22 cellular contexts compared by ENCODE assay signal in the genomic region with DNA sequence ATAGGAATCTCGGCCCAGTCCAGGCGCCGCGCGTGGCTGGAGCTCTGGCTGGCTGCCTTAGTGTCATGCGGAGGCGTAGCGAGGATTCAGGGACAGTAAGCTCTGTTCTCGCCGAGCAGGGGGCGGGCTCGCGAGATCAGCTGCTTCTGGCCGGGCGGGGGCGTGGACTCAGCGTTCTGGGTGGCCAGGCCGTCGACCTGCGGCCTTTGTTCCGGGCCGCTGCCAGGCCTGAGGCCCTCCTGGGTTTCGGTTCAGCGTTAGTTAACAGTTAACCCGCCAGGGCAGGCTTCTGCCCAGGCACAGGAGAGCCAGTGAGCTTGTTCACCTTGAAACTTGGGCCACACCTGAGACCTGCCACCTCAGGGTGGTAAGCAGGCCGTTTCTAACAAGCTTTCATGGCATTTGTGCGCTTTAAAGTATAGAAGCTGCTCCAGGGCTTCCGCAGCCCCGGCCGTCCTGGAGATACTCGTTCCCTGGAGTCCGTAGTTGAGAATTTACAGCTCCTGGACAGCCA.
DNase-seq lines count a peak whose midpoint lies in the region; TF ChIP-seq lines count a peak whose summit lies in the region.
"Had no signal": no experiment of that assay in that cellular context is flagged by ENCODE, and none has a peak within 500 bp of the region (broad histone marks: within the 10 kb centered on the region; RNA-seq: fewer than 3 reads in every experiment).

No MANE protein-coding gene starts in this region.

- H3K27ac Mint-ChIP-seq in nephron progenitor cell = no peak overlapping the region
- H3K27ac Mint-ChIP-seq in activated CD4-positive, alpha-beta memory T cell treated with anti-CD3 and anti-CD28 coated beads for 36 hours = no peak overlapping the region
- H3K27ac Mint-ChIP-seq: activated T-helper 2 cell treated with anti-CD3 and anti-CD28 coated beads, Interferon-gamma antibody, Interleukin-2, Interleukin-4, amounts not matched to agents 10 μg/mL and 5 μg/mL and 100 μg/mL, durations not matched to agents 14 hours and 24 hours and 36 hours; HFFc6; T-cell had no signal

- H3K27me3 Mint-ChIP-seq in nephron progenitor cell (ENCODE audit: low read depth, poor library complexity) = peaks cover 3% of the 10 kb centered on the region
- no peaks in the 10 kb centered on the region for H3K27me3 Mint-ChIP-seq in activated CD4-positive, alpha-beta memory T cell treated with anti-CD3 and anti-CD28 coated beads for 36 hours

- H3K36me3 Mint-ChIP-seq in nephron progenitor cell (ENCODE audit: low read depth) = no peaks in the 10 kb centered on the region
- H3K36me3 Mint-ChIP-seq in activated CD4-positive, alpha-beta memory T cell treated with anti-CD3 and anti-CD28 coated beads for 36 hours = no peaks in the 10 kb centered on the region
- H3K36me3 Mint-ChIP-seq: T-cell had no signal

- no CpG with 5 or more reads among the region's 32 CpGs for WGBS in iPS DF 6.9 (ENCODE audit: insufficient coverage, insufficient read length)
- WGBS in spleen, 5 donors = 83 to 96% (median 90%) methylated on average over 26 to 32 of the region's 32 CpGs

- no peak overlapping the region for H3K4me3 ChIP-seq in iPS DF 6.9 (ENCODE audit: low read length)
- H3K4me3 ChIP-seq in spleen = no peak overlapping the region
- H3K4me3 ChIP-seq: gastroesophageal sphincter had no signal

- peaks cover 23% of the 10 kb centered on the region for H3K4me1 Mint-ChIP-seq in nephron progenitor cell
- no peaks in the 10 kb centered on the region for H3K4me1 Mint-ChIP-seq in activated CD4-positive, alpha-beta memory T cell treated with anti-CD3 and anti-CD28 coated beads for 36 hours (ENCODE audit: low read depth)
- H3K4me1 Mint-ChIP-seq: T-cell had no signal

- H3K27ac ChIP-seq in iPS DF 6.9 (ENCODE audit: low read length) (no peak overlapping the region), spleen (no peak overlapping the region)
- H3K27ac ChIP-seq: gastroesophageal sphincter, KMS-11, parathyroid adenoma, VCaP had no signal

- H3K4me1 ChIP-seq in iPS DF 6.9 (ENCODE audit: control insufficient read depth, insufficient read depth, low read length) (peaks cover 3% of the 10 kb centered on the region), spleen (no peaks in the 10 kb centered on the region)
- H3K4me1 ChIP-seq: gastroesophageal sphincter, parathyroid adenoma had no signal

- DNase-seq in DMS53 treated with DMSO at 0.1 percent for 48 hours (lab: John Stamatoyannopoulos, UW; ENCODE audit: unreplicated experiment) = peak; percentile 31
- peak; percentile 30 to 31 for DNase-seq in SHP77 (lab: John Stamatoyannopoulos, UW)
- DNase-seq in iPS DF 6.9 (ENCODE audit: low read depth, low spot score) = peak; percentile 41
- DNase-seq in nephron progenitor cell = peak; percentile 31
- no peak for DNase-seq in NCI-H1436 treated with DMSO at 0.1 percent for 48 hours (lab: John Stamatoyannopoulos, UW)
- no peak for DNase-seq in spleen
- DNase-seq in activated CD4-positive, alpha-beta memory T cell treated with anti-CD3 and anti-CD28 coated beads for 36 hours = no peak
- DNase-seq in NCI-H128 (lab: John Stamatoyannopoulos, UW; ENCODE audit: unreplicated experiment) = no peak
- DNase-seq: activated CD8-positive, alpha-beta memory T cell treated with anti-CD3 and anti-CD28 coated beads for 24 hours; amygdala; Calu3; cerebellar nuclear complex; HFFc6; NCI-H1417; PC-3; stimulated activated naive CD4-positive, alpha-beta T cell treated with Interleukin-2 at 50 U/mL for 16 hours; T-cell had no signal

- intact Hi-C loops in spleen (cut with DNase I; ENCODE audit: low total_unique reads) = no loop called here
- intact Hi-C loops in activated CD4-positive, alpha-beta memory T cell treated with anti-CD3 and anti-CD28 coated beads for 36 hours (cut with micrococcal nuclease) = no loop called here

- H3K9me3 Mint-ChIP-seq in nephron progenitor cell = no peaks in the 10 kb centered on the region
- H3K9me3 Mint-ChIP-seq in activated CD4-positive, alpha-beta memory T cell treated with anti-CD3 and anti-CD28 coated beads for 36 hours = no peaks in the 10 kb centered on the region

- TF ChIP-seq POLR2A in spleen (IDR thresholded peaks at IDR 0.05) = no peak

- no peak overlapping the region for H3K4me3 Mint-ChIP-seq in nephron progenitor cell
- H3K4me3 Mint-ChIP-seq in activated CD4-positive, alpha-beta memory T cell treated with anti-CD3 and anti-CD28 coated beads for 36 hours = no peak overlapping the region
- H3K4me3 Mint-ChIP-seq: HFFc6, T-cell had no signal

- POLR2A ChIA-PET in activated CD4-positive, alpha-beta memory T cell treated with anti-CD3 and anti-CD28 coated beads for 36 hours (lab: Charles Lee) = no interaction called here

- H3K9me3 ChIP-seq in iPS DF 6.9 (ENCODE audit: control insufficient read depth, insufficient read depth, low read length) = no peaks in the 10 kb centered on the region
- no peaks in the 10 kb centered on the region for H3K9me3 ChIP-seq in spleen
- H3K9me3 ChIP-seq: gastroesophageal sphincter had no signal

- no peaks in the 10 kb centered on the region for H3K27me3 ChIP-seq in iPS DF 6.9 (ENCODE audit: control insufficient read depth, insufficient read depth, low read length)
- peaks cover 0 to 5% (median 0%) of the 10 kb centered on the region in 7 donors for H3K27me3 ChIP-seq in spleen (replicated peaks in 1 of 7)
- H3K27me3 ChIP-seq: gastroesophageal sphincter had no signal

- CTCF ChIA-PET in activated CD4-positive, alpha-beta memory T cell treated with anti-CD3 and anti-CD28 coated beads for 36 hours (lab: Charles Lee) = no interaction called here

- TF ChIP-seq CTCF in nephron progenitor cell (IDR thresholded peaks at IDR 0.05) (no peak), spleen (IDR thresholded peaks at IDR 0.05 in 8 of 11, conservative IDR thresholded peaks at IDR 0.05 in 3 of 11) (no peak)

- no peaks in the 10 kb centered on the region for H3K36me3 ChIP-seq in iPS DF 6.9 (ENCODE audit: control insufficient read depth, insufficient read depth, low read length)
- H3K36me3 ChIP-seq in spleen = no peaks in the 10 kb centered on the region
- H3K36me3 ChIP-seq: gastroesophageal sphincter had no signal

Comparison
In these comparisons a context has a peak if more than half of its experiments do, and no peak if none do; other contexts are left out.
1. DNase-seq: peak in DMS53 treated with DMSO at 0.1 percent for 48 hours (single experiment), SHP77 (2 of 2), iPS DF 6.9 (single experiment) and nephron progenitor cell (single experiment); none in NCI-H1436 treated with DMSO at 0.1 percent for 48 hours (single experiment), spleen (single experiment), activated CD4-positive, alpha-beta memory T cell treated with anti-CD3 and anti-CD28 coated beads for 36 hours (single experiment) and NCI-H128 (single experiment).